In genomic region chr3:186151077-186151971, GRCh38 we compare ENCODE assay signal across 15 cellular contexts. TPM values are rescaled to one million over a fixed set of nuclear protein-coding genes. Genes with fewer than 3 reads are reported as not detected.
DNase-seq lines count a peak whose midpoint lies in the region; ATAC-seq and TF ChIP-seq lines count a peak whose summit lies in the region.
"Had no signal": no experiment of that assay in that cellular context is flagged by ENCODE, and none has a peak within 500 bp of the region (broad histone marks: within the 10 kb centered on the region; RNA-seq: fewer than 3 reads in every experiment).

No MANE protein-coding gene starts in this region.

- H3K27me3 Mint-ChIP-seq in activated T-cell treated with anti-CD3 and anti-CD28 coated beads, Interleukin-2, amount 50 U/mL, for 24 hours, result peaks cover 72% of the 10 kb centered on the region
- peaks cover 33% of the 10 kb centered on the region for H3K27me3 Mint-ChIP-seq in activated CD8-positive, alpha-beta T cell treated with anti-CD3 and anti-CD28 coated beads for 36 hours
- peaks cover 70% of the 10 kb centered on the region for H3K27me3 Mint-ChIP-seq in stimulated activated naive CD8-positive, alpha-beta T cell treated with anti-CD3 and anti-CD28 coated beads, Interleukin-15, amount 100 ng/mL, for 72 hours

- no peaks in the 10 kb centered on the region for H3K9me3 ChIP-seq in heart left ventricle

- intact Hi-C loops in activated CD8-positive, alpha-beta T cell treated with anti-CD3 and anti-CD28 coated beads for 36 hours (cut with micrococcal nuclease), result no loop called here
- intact Hi-C loops in heart left ventricle (cut with DNase I), result no loop called here

- H3K27ac ChIP-seq in heart left ventricle, result no peak overlapping the region
- H3K27ac ChIP-seq: RWPE1 had no signal

- H3K4me3 ChIP-seq in heart left ventricle, result no peak overlapping the region

- WGBS in heart left ventricle, 4 donors, result 83 to 89% (median 87%) methylated on average over 7 of the region's 7 CpGs

- in situ Hi-C loops in KBM-7 (cut with MboI; ENCODE audit: low pct_unique_long_range_greater_than_20kb, low sequenced_read_pairs), result no loop called here

- no peaks in the 10 kb centered on the region for H3K9me3 Mint-ChIP-seq in activated T-cell treated with anti-CD3 and anti-CD28 coated beads, Interleukin-2, amount 50 U/mL, for 24 hours
- no peaks in the 10 kb centered on the region for H3K9me3 Mint-ChIP-seq in activated CD8-positive, alpha-beta T cell treated with anti-CD3 and anti-CD28 coated beads for 36 hours
- H3K9me3 Mint-ChIP-seq in stimulated activated naive CD8-positive, alpha-beta T cell treated with anti-CD3 and anti-CD28 coated beads, Interleukin-15, amount 100 ng/mL, for 72 hours, result no peaks in the 10 kb centered on the region

- peaks cover 0 to 34% (median 0%) of the 10 kb centered on the region in 12 donors for H3K4me1 ChIP-seq in heart left ventricle

- DNase-seq in activated T-cell treated with anti-CD3 and anti-CD28 coated beads, Interleukin-2, amount 50 U/mL, for 24 hours, result no peak
- DNase-seq in activated T-cell treated with anti-CD3 and anti-CD28 coated beads for 4 hours (no peak), KBM-7 (peak; percentile 64), HuH-7 (ENCODE audit: low spot score) (no peak), heart left ventricle (no peak), foreskin melanocyte (no peak)
- DNase-seq in activated CD8-positive, alpha-beta T cell treated with anti-CD3 and anti-CD28 coated beads for 36 hours, result no peak
- DNase-seq in stimulated activated naive CD8-positive, alpha-beta T cell treated with anti-CD3 and anti-CD28 coated beads, Interleukin-15, amount 100 ng/mL, for 72 hours, result no peak
- DNase-seq: activated CD8-positive, alpha-beta memory T cell treated with anti-CD3 and anti-CD28 coated beads, Interleukin-2, amount 50 U/mL, for 48 hours; DMS153; GOT3; NCI-H1417 treated with DMSO at 0.1 percent for 48 hours; NCI-H446 treated with DMSO at 0.1 percent for 48 hours; T1000 had no signal

- no peaks in the 10 kb centered on the region for H3K27me3 ChIP-seq in heart left ventricle

- peaks cover 0 to 20% (median 9%) of the 10 kb centered on the region in 9 donors for H3K36me3 ChIP-seq in heart left ventricle

- peaks cover 16% of the 10 kb centered on the region for H3K4me1 Mint-ChIP-seq in activated T-cell treated with anti-CD3 and anti-CD28 coated beads, Interleukin-2, amount 50 U/mL, for 24 hours (ENCODE audit: low read depth)
- H3K4me1 Mint-ChIP-seq in activated CD8-positive, alpha-beta T cell treated with anti-CD3 and anti-CD28 coated beads for 36 hours (ENCODE audit: low read depth), result peaks cover 10% of the 10 kb centered on the region
- H3K4me1 Mint-ChIP-seq in stimulated activated naive CD8-positive, alpha-beta T cell treated with anti-CD3 and anti-CD28 coated beads, Interleukin-15, amount 100 ng/mL, for 72 hours, result peaks cover 20% of the 10 kb centered on the region

- TF ChIP-seq POLR2A in heart left ventricle (IDR thresholded peaks at IDR 0.05), result no peak

- no peak for TF ChIP-seq CTCF in activated CD8-positive, alpha-beta T cell treated with anti-CD3 and anti-CD28 coated beads for 36 hours (IDR thresholded peaks at IDR 0.05)
- no peak for TF ChIP-seq CTCF in heart left ventricle (IDR thresholded peaks at IDR 0.05)

- peak; percentile 39 for ATAC-seq in activated CD8-positive, alpha-beta T cell treated with anti-CD3 and anti-CD28 coated beads for 36 hours
- ATAC-seq in stimulated activated naive CD8-positive, alpha-beta T cell treated with anti-CD3 and anti-CD28 coated beads, Interleukin-15, amount 100 ng/mL, for 72 hours, result peak; percentile 62
- no peak for ATAC-seq in heart left ventricle

- no peak overlapping the region for H3K4me3 Mint-ChIP-seq in activated T-cell treated with anti-CD3 and anti-CD28 coated beads, Interleukin-2, amount 50 U/mL, for 24 hours
- no peak overlapping the region for H3K4me3 Mint-ChIP-seq in activated CD8-positive, alpha-beta T cell treated with anti-CD3 and anti-CD28 coated beads for 36 hours
- H3K4me3 Mint-ChIP-seq in stimulated activated naive CD8-positive, alpha-beta T cell treated with anti-CD3 and anti-CD28 coated beads, Interleukin-15, amount 100 ng/mL, for 72 hours, result peak overlapping the region; percentile 16 to 48

- H3K36me3 Mint-ChIP-seq in activated T-cell treated with anti-CD3 and anti-CD28 coated beads, Interleukin-2, amount 50 U/mL, for 24 hours (ENCODE audit: low read depth), result no peaks in the 10 kb centered on the region
- H3K36me3 Mint-ChIP-seq in activated CD8-positive, alpha-beta T cell treated with anti-CD3 and anti-CD28 coated beads for 36 hours (ENCODE audit: low read depth), result no peaks in the 10 kb centered on the region

- CTCF ChIA-PET in activated CD8-positive, alpha-beta T cell treated with anti-CD3 and anti-CD28 coated beads for 36 hours (lab: Charles Lee), result no interaction called here

- peak overlapping the region; percentile 22 for H3K27ac Mint-ChIP-seq in activated T-cell treated with anti-CD3 and anti-CD28 coated beads, Interleukin-2, amount 50 U/mL, for 24 hours
- no peak overlapping the region for H3K27ac Mint-ChIP-seq in activated CD8-positive, alpha-beta T cell treated with anti-CD3 and anti-CD28 coated beads for 36 hours
- H3K27ac Mint-ChIP-seq in stimulated activated naive CD8-positive, alpha-beta T cell treated with anti-CD3 and anti-CD28 coated beads, Interleukin-15, amount 100 ng/mL, for 72 hours, result peak overlapping the region in 1 of 2 donors; percentile 90

- POLR2A ChIA-PET in activated CD8-positive, alpha-beta T cell treated with anti-CD3 and anti-CD28 coated beads for 36 hours (lab: Charles Lee), result no interaction called here

RNA-seq across cellular contexts. Expression of gene ETV5, which starts 42.4 kb away (rescaled TPM):
- total RNA-seq in activated CD8-positive, alpha-beta T cell treated with anti-CD3 and anti-CD28 coated beads for 36 hours, result 1 to 10 TPM in 1 of 2 experiments, under 1 TPM in 1; 0.68 to 1.4 TPM
- 10 to 100 TPM in 3 of 9 donors, 1 to 10 TPM in 6; 4.2 to 29.9 (median 6.9) TPM for total RNA-seq in heart left ventricle
- 1 to 10 TPM in 1 of 2 donors, under 1 TPM in 1; 0.65 to 7.5 TPM for polyA plus RNA-seq in heart left ventricle

Comparison
In these comparisons a context has a peak if more than half of its experiments do, and no peak if none do; other contexts are left out.
1. H3K4me3 Mint-ChIP-seq: peak in stimulated activated naive CD8-positive, alpha-beta T cell treated with anti-CD3 and anti-CD28 coated beads, Interleukin-15, amount 100 ng/mL, for 72 hours (2 of 2); none in activated T-cell treated with anti-CD3 and anti-CD28 coated beads, Interleukin-2, amount 50 U/mL, for 24 hours (single experiment) and activated CD8-positive, alpha-beta T cell treated with anti-CD3 and anti-CD28 coated beads for 36 hours (single experiment).
2. ATAC-seq: peak in activated CD8-positive, alpha-beta T cell treated with anti-CD3 and anti-CD28 coated beads for 36 hours (single experiment) and stimulated activated naive CD8-positive, alpha-beta T cell treated with anti-CD3 and anti-CD28 coated beads, Interleukin-15, amount 100 ng/mL, for 72 hours (single experiment); none in heart left ventricle (0 of 4).